In genomic region chr5:91159647-91160046, GRCh38 we compare ENCODE assay signal across 27 cellular contexts.
"Had no signal": no experiment of that assay in that cellular context is flagged by ENCODE, and none has a peak within 500 bp of the region (broad histone marks: within the 10 kb centered on the region; RNA-seq: fewer than 3 reads in every experiment).

No MANE protein-coding gene starts in this region.

- H3K4me1 ChIP-seq: prostate gland had no signal

- H3K36me3 ChIP-seq: heart left ventricle, left lung, lower lobe of right lung, ovary, prostate gland, spleen, suprapubic skin, thoracic aorta, tibial artery, upper lobe of right lung had no signal

- ATAC-seq: heart left ventricle; left colon; left lung; lower lobe of right lung; mucosa of descending colon; naive thymus-derived CD4-positive, alpha-beta T cell; natural killer cell treated with Interleukin-12 subunit alpha and Interleukin-12 subunit beta and Interleukin-15 and Interleukin-18, amount 100 ng/mL, for 72 hours; right cardiac atrium; sciatic nerve; stimulated activated effector memory CD8-positive, alpha-beta T cell treated with anti-CD3 and anti-CD28 coated beads, Interleukin-12 subunit alpha, Interleukin-12 subunit beta, amount 100 ng/mL, for 72 hours; upper lobe of right lung had no signal

- H3K27me3 ChIP-seq: heart left ventricle, hepatocyte, left lung, ovary, spleen, suprapubic skin, tibial artery, upper lobe of right lung had no signal

- H3K27ac ChIP-seq: heart left ventricle, hepatocyte, left lung, lower lobe of right lung, ovary, prostate gland, spleen, suprapubic skin, thoracic aorta, tibial artery, upper lobe of right lung had no signal

- H3K79me2 ChIP-seq: hepatocyte had no signal

- H3K9me3 ChIP-seq: heart left ventricle, left lung, lower lobe of right lung, mucosa of descending colon, ovary, prostate gland, spleen, suprapubic skin, thoracic aorta, tibial artery, upper lobe of right lung had no signal

- H3K4me3 ChIP-seq: heart left ventricle, hepatocyte, left lung, lower lobe of right lung, mucosa of descending colon, ovary, prostate gland, skin epidermis, spleen, suprapubic skin, thoracic aorta, tibial artery, upper lobe of right lung had no signal

- DNase-seq: heart left ventricle; immature natural killer cell; kidney; left colon; left lung; lower lobe of right lung; midbrain; mucosa of descending colon; naive thymus-derived CD4-positive, alpha-beta T cell; ovary; retina; right cardiac atrium; spleen; stimulated activated CD4-positive, alpha-beta T cell treated with anti-CD3 and anti-CD28 coated beads, Interleukin-4, amount 100 ng/mL, for 24 hours; stimulated activated naive CD4-positive, alpha-beta T cell; tibial artery; upper lobe of right lung had no signal

- H3K4me2 ChIP-seq: hepatocyte had no signal

- FAIRE-seq: islet of Langerhans, kidney, urothelium cell line had no signal

- H2AFZ ChIP-seq: hepatocyte had no signal
